In the genomic region with DNA sequence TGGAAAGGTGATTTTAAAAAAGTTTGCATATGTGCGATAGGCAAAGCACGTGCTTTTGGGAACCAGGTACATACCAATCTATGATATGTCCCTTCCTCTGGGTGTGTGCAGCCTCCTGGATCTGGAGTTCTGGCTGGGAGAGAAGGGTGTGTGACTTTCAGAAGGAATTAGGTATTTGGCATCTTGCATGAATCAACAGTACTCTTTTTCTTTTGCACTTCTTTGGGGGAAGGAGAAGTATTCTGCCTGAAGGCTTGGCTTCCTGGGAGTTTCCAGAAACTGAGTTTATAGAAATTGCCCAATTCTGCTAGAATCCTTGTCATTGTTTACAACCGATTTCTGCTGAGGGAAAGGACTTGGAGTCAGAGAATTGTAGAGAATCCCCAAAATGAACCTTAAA, we compare ENCODE assay signal across 24 cellular contexts. TPM values are rescaled to one million over a fixed set of nuclear protein-coding genes. Genes with fewer than 3 reads are reported as not detected.
DNase-seq lines count a peak whose midpoint lies in the region; ATAC-seq, FAIRE-seq and TF ChIP-seq lines count a peak whose summit lies in the region.
"Had no signal": no experiment of that assay in that cellular context is flagged by ENCODE, and none has a peak within 500 bp of the region (broad histone marks: within the 10 kb centered on the region; RNA-seq: fewer than 3 reads in every experiment).

No MANE protein-coding gene starts in this region.

- H3K27ac ChIP-seq in PC-9 (peak overlapping the region; percentile 88), foreskin keratinocyte (peak overlapping the region; percentile 58), stomach (peak overlapping the region in 4 of 5 donors; percentile 24 to 84 (median 55))
- H3K27ac ChIP-seq: KMS-11, thoracic aorta had no signal

- DNase-seq in PC-9 (peak in 1 of 2 experiments; percentile 69), bronchial epithelial cell (ENCODE audit: low read depth) (peak; percentile 85), foreskin keratinocyte (peak; percentile 76 to 89), stomach (no peak), iPS-NIHi7 (ENCODE audit: extremely low spot score) (no peak), anterior cingulate cortex (lab: John Stamatoyannopoulos, UW) (no peak)
- DNase-seq: activated CD4-positive, alpha-beta T cell treated with anti-CD3 and anti-CD28 coated beads for 4 hours; activated naive CD4-positive, alpha-beta T cell treated with anti-CD3 and anti-CD28 coated beads, Interleukin-2, amount 10 ng/mL, durations not matched to agents 7 days and 5 days; activated T-cell treated with anti-CD3 and anti-CD28 coated beads, Interleukin-2, amount 50 U/mL, for 4 hours; CD8-positive, alpha-beta memory T cell; DMS53; effector memory CD8-positive, alpha-beta T cell; GF-D8; NCI-H1694 treated with DMSO at 0.1 percent for 48 hours; NCI-H2171 treated with DMSO at 0.1 percent for 48 hours; NCI-H774; stimulated activated CD4-positive, alpha-beta T cell treated with anti-CD3 and anti-CD28 coated beads, Interleukin-2, amount 100 ng/mL, for 24 hours; T-helper 1 cell had no signal

- H3K4me1 ChIP-seq in PC-9 (replicated peaks; ENCODE audit: insufficient read depth) = peaks cover 40% of the 10 kb centered on the region
- H3K4me1 ChIP-seq in foreskin keratinocyte = peaks cover 11% of the 10 kb centered on the region
- peaks cover 14 to 46% (median 21%) of the 10 kb centered on the region in 4 donors for H3K4me1 ChIP-seq in stomach

- no peak overlapping the region for H3K4me3 ChIP-seq in PC-9
- no peak overlapping the region for H3K4me3 ChIP-seq in bronchial epithelial cell (ENCODE audit: low read depth, low read length)
- no peak overlapping the region for H3K4me3 ChIP-seq in stomach
- H3K4me3 ChIP-seq: thoracic aorta had no signal

- no peaks in the 10 kb centered on the region for H3K9me2 ChIP-seq in PC-9 (ENCODE audit: insufficient read depth)

- no peaks in the 10 kb centered on the region for H4K20me1 ChIP-seq in PC-9 (ENCODE audit: insufficient read depth)

- intact Hi-C loops in PC-9 (cut with micrococcal nuclease; ENCODE audit: unreplicated experiment) = no loop called here
- intact Hi-C loops in stomach (cut with DNase I; ENCODE audit: low total_unique reads) = no loop called here

- H3K4me2 ChIP-seq in PC-9 = peak overlapping the region; percentile 37
- H3K4me2 ChIP-seq: KMS-11 had no signal

- ATAC-seq in foreskin keratinocyte (peak; percentile 60), HG02642 (IDR thresholded peaks at IDR 0.05; ENCODE audit: poor library complexity, unreplicated experiment) (no peak)
- ATAC-seq: activated T-cell treated with anti-CD3 and anti-CD28 coated beads, Interleukin-2, amount 50 U/mL, for 4 hours; effector memory CD8-positive, alpha-beta T cell; stimulated activated effector memory CD8-positive, alpha-beta T cell treated with anti-CD3 and anti-CD28 coated beads, Interleukin-12 subunit alpha, Interleukin-12 subunit beta, amount 100 ng/mL, for 72 hours had no signal

- peaks cover 16% of the 10 kb centered on the region; the same call in 1 of the 2 replicates for H3F3A ChIP-seq in PC-9 (ENCODE audit: insufficient read depth, low read depth)

- WGBS in stomach, 5 donors = 41 to 63% (median 53%) methylated on average over 3 of the region's 3 CpGs

- POLR2A ChIA-PET in PC-9 (lab: Charles Lee; ENCODE audit: unreplicated experiment) = no interaction called here

- H3K9me3 ChIP-seq in PC-9 (ENCODE audit: insufficient read depth, low read depth) (no peaks in the 10 kb centered on the region), stomach (no peaks in the 10 kb centered on the region)
- H3K9me3 ChIP-seq: thoracic aorta had no signal

- no TSS peak for BruUV-seq in PC-9 (replicated peaks; lab: Mats Ljungman, UMichigan)

- no peak overlapping the region for H2AFZ ChIP-seq in PC-9

- no peak for TF ChIP-seq EP300 in stomach (IDR thresholded peaks at IDR 0.05)

- no peaks in the 10 kb centered on the region for H3K27me3 ChIP-seq in PC-9 (ENCODE audit: insufficient read depth, low read depth)
- H3K27me3 ChIP-seq in bronchial epithelial cell (ENCODE audit: control insufficient read depth, insufficient read depth, low read length) = no peaks in the 10 kb centered on the region
- peaks cover 17% of the 10 kb centered on the region for H3K27me3 ChIP-seq in foreskin keratinocyte
- peaks cover 0 to 9% (median 0%) of the 10 kb centered on the region in 3 donors for H3K27me3 ChIP-seq in stomach

- H3K79me2 ChIP-seq in PC-9 (ENCODE audit: low read depth) = peaks cover 10% of the 10 kb centered on the region

- H3K36me3 ChIP-seq in PC-9 (ENCODE audit: low read depth) (no peaks in the 10 kb centered on the region), bronchial epithelial cell (ENCODE audit: control insufficient read depth, insufficient read depth, low read length) (no peaks in the 10 kb centered on the region), stomach (no peaks in the 10 kb centered on the region)
- H3K36me3 ChIP-seq: thoracic aorta had no signal

- FAIRE-seq in bronchial epithelial cell (lab: Jason Lieb, UNC) = no peak
- FAIRE-seq: HTR-8/SVneo, small intestine had no signal

- no peak for TF ChIP-seq POLR2A in stomach (IDR thresholded peaks at IDR 0.05)

- CTCF ChIA-PET in PC-9 (lab: Charles Lee) = no interaction called here

- TF ChIP-seq CTCF in PC-9 (conservative IDR thresholded peaks at IDR 0.05) (no peak), bronchial epithelial cell (IDR thresholded peaks at IDR 0.05; ENCODE audit: insufficient read depth, low read length, severe bottlenecking) (no peak), foreskin keratinocyte (conservative IDR thresholded peaks at IDR 0.05) (no peak), stomach (IDR thresholded peaks at IDR 0.05) (no peak)

RNA-seq across cellular contexts. Expression of gene CLMN, which starts 2.9 kb away (rescaled TPM):
- 15.8 and 18.3 TPM in 2 replicates for total RNA-seq in PC-9 (2021)
- 2.2 and 3.9 TPM in 2 replicates for total RNA-seq in bronchial epithelial cell
- 4.7 and 5.7 TPM in 2 replicates for total RNA-seq in foreskin keratinocyte
- 1.9 and 3.2 TPM in 2 replicates for polyA plus RNA-seq in foreskin keratinocyte
- total RNA-seq in stomach = 10 to 100 TPM; 12.8 to 42.9 (median 30.1) TPM
- 1 to 10 TPM; 5.3 to 8.7 (median 6.2) TPM for polyA plus RNA-seq in stomach

Comparison
In these comparisons a context has a peak if more than half of its experiments do, and no peak if none do; other contexts are left out.
1. DNase-seq: peak in bronchial epithelial cell (single experiment) and foreskin keratinocyte (2 of 2); none in stomach (single experiment), iPS-NIHi7 (single experiment) and anterior cingulate cortex (0 of 58).
2. Peak in every context shown above with its lines, with median percentiles within 50 percentile points of each other: H3K27ac ChIP-seq.